ENCODE assay signal across 19 cellular contexts in the genomic region with DNA sequence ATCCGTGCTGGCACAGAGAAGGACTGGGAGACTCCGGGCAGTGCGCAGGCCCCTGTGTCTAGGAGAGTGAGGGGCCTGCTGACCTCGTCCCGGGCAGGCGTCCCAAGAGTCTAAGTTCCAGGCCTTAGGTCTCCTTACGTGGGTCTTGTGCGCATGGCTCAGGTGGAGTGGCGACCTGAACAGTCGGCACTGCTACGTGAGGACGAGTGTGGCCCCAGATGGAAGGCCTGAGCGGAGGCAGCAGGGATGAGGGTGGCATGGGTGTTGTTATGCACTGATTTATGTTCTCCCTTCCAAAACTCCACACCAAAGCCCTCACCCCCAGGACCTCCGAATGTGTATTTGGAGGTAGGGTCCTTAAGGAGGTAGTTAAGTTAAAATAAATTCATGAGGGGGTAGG. TPM values are rescaled to one million over a fixed set of nuclear protein-coding genes. Genes with fewer than 3 reads are reported as not detected.
A peak's percentile ranks its signal among the peaks of the same experiment; 100 is the strongest.
DNase-seq lines count a peak whose midpoint lies in the region; ATAC-seq, FAIRE-seq and TF ChIP-seq lines count a peak whose summit lies in the region.
"Had no signal": no experiment of that assay in that cellular context is flagged by ENCODE, and none has a peak within 500 bp of the region (broad histone marks: within the 10 kb centered on the region; RNA-seq: fewer than 3 reads in every experiment).

No MANE protein-coding gene starts in this region.

- no peak for ATAC-seq in GM19455 (IDR thresholded peaks at IDR 0.05; ENCODE audit: unreplicated experiment)
- no peak for ATAC-seq in Right ventricle myocardium superior (ENCODE audit: poor library complexity)
- ATAC-seq: HCT116 had no signal

- no peaks in the 10 kb centered on the region for H3K36me3 ChIP-seq in astrocyte (ENCODE audit: insufficient read depth, low read length)
- H3K36me3 ChIP-seq in endodermal cell (ENCODE audit: control insufficient read depth, insufficient read depth, low read length), result no peaks in the 10 kb centered on the region
- H3K36me3 ChIP-seq: BLaER1 had no signal

- no peak overlapping the region for H3K4me3 ChIP-seq in astrocyte (ENCODE audit: insufficient read depth, low read depth, low read length)
- H3K4me3 ChIP-seq in endodermal cell (ENCODE audit: low read length), result no peak overlapping the region
- H3K4me3 ChIP-seq: BLaER1, GM23248 had no signal

- H3K9me3 Mint-ChIP-seq in astrocyte (ENCODE audit: unreplicated experiment), result peaks cover 4% of the 10 kb centered on the region
- H3K9me3 Mint-ChIP-seq in endodermal cell, result no peaks in the 10 kb centered on the region
- H3K9me3 Mint-ChIP-seq: CD4-positive, alpha-beta memory T cell; HFFc6 had no signal

- no peak overlapping the region for H3K4me2 ChIP-seq in astrocyte (ENCODE audit: low read length)
- H3K4me2 ChIP-seq: BLaER1 had no signal

- H2AFZ ChIP-seq in astrocyte (ENCODE audit: low read depth, low read length), result no peak overlapping the region
- H2AFZ ChIP-seq: GM23248 had no signal

- FAIRE-seq in astrocyte (lab: Jason Lieb, UNC), result no peak

- H3K27ac ChIP-seq in astrocyte (ENCODE audit: low read depth, low read length), result no peak overlapping the region
- no peak overlapping the region for H3K27ac ChIP-seq in endodermal cell (ENCODE audit: low read depth, low read length)
- H3K27ac ChIP-seq: BLaER1, GM23248, HL-60 had no signal

- WGBS in endodermal cell (ENCODE audit: insufficient coverage in 1 of 2, insufficient read length in 1 of 2), 2 experiments, result 94 to 95% methylated on average over 10 to 14 of the region's 14 CpGs

- peak overlapping the region; percentile 7 for H3K27ac Mint-ChIP-seq in astrocyte (ENCODE audit: unreplicated experiment)
- H3K27ac Mint-ChIP-seq in endodermal cell, result no peak overlapping the region
- H3K27ac Mint-ChIP-seq: CD14-positive monocyte; CD4-positive, alpha-beta memory T cell; HFFc6 had no signal

- peaks cover 4% of the 10 kb centered on the region for H3K4me1 Mint-ChIP-seq in astrocyte (ENCODE audit: low read depth, unreplicated experiment)
- peaks cover 6% of the 10 kb centered on the region for H3K4me1 Mint-ChIP-seq in endodermal cell
- H3K4me1 Mint-ChIP-seq: CD4-positive, alpha-beta memory T cell had no signal

- peaks cover 9% of the 10 kb centered on the region for H3K4me1 ChIP-seq in astrocyte (ENCODE audit: insufficient read depth, low read length)
- H3K4me1 ChIP-seq in endodermal cell (ENCODE audit: control insufficient read depth, insufficient read depth, low read length), result no peaks in the 10 kb centered on the region
- H3K4me1 ChIP-seq: BLaER1 had no signal

- H3K27me3 ChIP-seq in astrocyte (ENCODE audit: insufficient read depth, low read length) (no peaks in the 10 kb centered on the region), endodermal cell (ENCODE audit: control insufficient read depth, insufficient read depth, low read length, poor library complexity, severe bottlenecking) (no peaks in the 10 kb centered on the region)
- H3K27me3 ChIP-seq: BLaER1 had no signal

- no peak overlapping the region for H3K9ac ChIP-seq in astrocyte (ENCODE audit: low read length)
- no peak overlapping the region for H3K9ac ChIP-seq in endodermal cell (ENCODE audit: extremely low read depth, low read length, poor library complexity, severe bottlenecking)
- H3K9ac ChIP-seq: BLaER1, GM23248 had no signal

- peaks cover 14% of the 10 kb centered on the region for H3K27me3 Mint-ChIP-seq in astrocyte (ENCODE audit: low read depth, unreplicated experiment)
- peaks cover 4% of the 10 kb centered on the region for H3K27me3 Mint-ChIP-seq in endodermal cell (ENCODE audit: insufficient read depth)

- H3K79me2 ChIP-seq in astrocyte (ENCODE audit: insufficient read depth, low read length), result no peaks in the 10 kb centered on the region

- H3K4me3 Mint-ChIP-seq in astrocyte (ENCODE audit: unreplicated experiment) (no peak overlapping the region), endodermal cell (no peak overlapping the region)
- H3K4me3 Mint-ChIP-seq: CD14-positive monocyte, HFFc6 had no signal

- DNase-seq in astrocyte (ENCODE audit: low read depth) (no peak), endodermal cell (peak; percentile 33), posterior vena cava (ENCODE audit: low spot score) (peak; percentile 62), Right ventricle myocardium superior (no peak), GF-D8 (lab: John Stamatoyannopoulos, UW) (no peak)
- no peak for DNase-seq in stimulated activated CD4-positive, alpha-beta T cell treated with anti-CD3 and anti-CD28 coated beads, Interleukin-1b, Interleukin-23, amount 100 ng/mL, for 48 hours
- DNase-seq: 8988T; CD4-positive, alpha-beta memory T cell; DMS153; DMS79; GDM1; GM23248; HFFc6 had no signal

- H3K36me3 Mint-ChIP-seq in astrocyte (ENCODE audit: low read depth, unreplicated experiment), result no peaks in the 10 kb centered on the region
- H3K36me3 Mint-ChIP-seq in endodermal cell (ENCODE audit: low read depth), result no peaks in the 10 kb centered on the region
- H3K36me3 Mint-ChIP-seq: CD14-positive monocyte; CD4-positive, alpha-beta memory T cell had no signal

- TF ChIP-seq CTCF in astrocyte (IDR thresholded peaks at IDR 0.05; ENCODE audit: insufficient read depth, low read depth, low read length), result no peak
- no peak for TF ChIP-seq CTCF in endodermal cell (conservative IDR thresholded peaks at IDR 0.05)

- H3K9me3 ChIP-seq in astrocyte (ENCODE audit: insufficient read depth, low read depth, low read length), result no peaks in the 10 kb centered on the region
- no peaks in the 10 kb centered on the region for H3K9me3 ChIP-seq in endodermal cell (ENCODE audit: control insufficient read depth, low read length)
- H3K9me3 ChIP-seq: BLaER1 had no signal

- no peaks in the 10 kb centered on the region for H4K20me1 ChIP-seq in astrocyte (ENCODE audit: insufficient read depth, low read length)
- H4K20me1 ChIP-seq: BLaER1 had no signal

- intact Hi-C loops in posterior vena cava (cut with DNase I) (no loop called here), Right ventricle myocardium superior (cut with DNase I) (no loop called here)

RNA-seq across cellular contexts. Expression of a gene that starts 20.7 kb away (rescaled TPM):
- total RNA-seq in astrocyte (7.3 and 8.6 TPM in 2 replicates), endodermal cell (10 to 100 TPM in 1 of 2 donors, 1 to 10 TPM in 1; 9.8 to 20.0 TPM), posterior vena cava (10 to 100 TPM; 22.9 to 29.8 TPM), Right ventricle myocardium superior (123 TPM)
- polyA plus RNA-seq in endodermal cell (2013, experiment 1 of 2), result 45.2 TPM
- polyA plus RNA-seq in endodermal cell (2013, experiment 2 of 2), result 45.0 TPM
- total RNA-seq: CD4-positive, alpha-beta memory T cell had no signal
- polyA plus RNA-seq: CD4-positive, alpha-beta memory T cell had no signal

RNA-seq across cellular contexts. Expression of a gene that starts 29.8 kb away (rescaled TPM):
- total RNA-seq in astrocyte, result 0.95 and 2.8 TPM in 2 replicates
- total RNA-seq in endodermal cell, result under 1 TPM; 0.48 to 0.62 TPM
- polyA plus RNA-seq in endodermal cell (2013, experiment 1 of 2), result 4.2 TPM
- 5.0 TPM for polyA plus RNA-seq in endodermal cell (2013, experiment 2 of 2)
- total RNA-seq in posterior vena cava, result under 1 TPM in 1 of 2 donors, not detected in 1; 0.83 TPM
- not detected for total RNA-seq in Right ventricle myocardium superior
- total RNA-seq: CD4-positive, alpha-beta memory T cell; HT1080 had no signal
- polyA plus RNA-seq: CD4-positive, alpha-beta memory T cell had no signal

Comparison
In these comparisons a context has a peak if more than half of its experiments do, and no peak if none do; other contexts are left out.
1. DNase-seq: peak in endodermal cell (single experiment) and posterior vena cava (single experiment); none in astrocyte (single experiment), stimulated activated CD4-positive, alpha-beta T cell treated with anti-CD3 and anti-CD28 coated beads, Interleukin-1b, Interleukin-23, amount 100 ng/mL, for 48 hours (single experiment), Right ventricle myocardium superior (single experiment) and GF-D8 (single experiment).